Comparison of ENCODE assay signal across 18 cellular contexts in the genomic region with DNA sequence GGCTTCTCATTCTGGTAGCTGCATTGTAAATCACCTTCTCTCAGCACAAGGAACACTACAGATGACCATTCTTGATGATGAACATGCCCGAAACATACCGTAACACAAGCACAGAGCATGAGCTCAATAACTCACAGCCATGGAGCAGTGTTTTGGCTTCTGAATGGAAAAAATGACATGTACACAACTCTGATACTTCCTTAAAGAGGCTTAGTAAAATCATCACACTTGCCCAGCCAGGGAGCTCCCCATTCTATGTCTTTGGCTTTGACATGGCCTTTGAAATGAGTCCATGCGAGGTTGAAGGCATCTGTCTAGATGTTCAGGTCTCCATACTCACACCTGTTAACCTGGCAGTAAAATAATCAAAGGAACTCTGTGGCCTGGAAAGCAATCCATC.
"Had no signal": no experiment of that assay in that cellular context is flagged by ENCODE, and none has a peak within 500 bp of the region (broad histone marks: within the 10 kb centered on the region; RNA-seq: fewer than 3 reads in every experiment).

No MANE protein-coding gene starts in this region.

- H3K9me3 ChIP-seq: esophagus squamous epithelium, heart right ventricle, pancreas, right lobe of liver, thyroid gland had no signal

- H3K27ac ChIP-seq: cardiac muscle cell, heart right ventricle, pancreas, right lobe of liver, thyroid gland had no signal

- H3K4me1 ChIP-seq: right lobe of liver, thyroid gland had no signal

- H3K27me3 ChIP-seq: cardiac muscle cell, esophagus squamous epithelium, pancreas, right lobe of liver, thyroid gland had no signal

- H3K4me3 ChIP-seq: cardiac muscle cell, esophagus squamous epithelium, heart right ventricle, pancreas, right lobe of liver, smooth muscle cell, thyroid gland had no signal

- H3K27ac Mint-ChIP-seq: activated T-helper 2 cell treated with anti-CD3 and anti-CD28 coated beads, Interferon-gamma antibody, Interleukin-2, Interleukin-4, amounts not matched to agents 10 μg/mL and 5 μg/mL and 100 μg/mL, durations not matched to agents 14 hours and 24 hours and 36 hours; effector memory CD8-positive, alpha-beta T cell; naive thymus-derived CD4-positive, alpha-beta T cell; stimulated activated effector memory CD8-positive, alpha-beta T cell treated with anti-CD3 and anti-CD28 coated beads, Interleukin-12 subunit alpha, Interleukin-12 subunit beta, amount 100 ng/mL, for 72 hours had no signal

- H3K4me1 Mint-ChIP-seq: naive thymus-derived CD4-positive, alpha-beta T cell; stimulated activated effector memory CD8-positive, alpha-beta T cell treated with anti-CD3 and anti-CD28 coated beads, Interleukin-12 subunit alpha, Interleukin-12 subunit beta, amount 100 ng/mL, for 72 hours had no signal

- H3K4me3 Mint-ChIP-seq: effector memory CD8-positive, alpha-beta T cell; naive thymus-derived CD4-positive, alpha-beta T cell; stimulated activated effector memory CD8-positive, alpha-beta T cell treated with anti-CD3 and anti-CD28 coated beads, Interleukin-12 subunit alpha, Interleukin-12 subunit beta, amount 100 ng/mL, for 72 hours had no signal

- FAIRE-seq: pancreas, urothelium cell line had no signal

- DNase-seq: activated naive CD4-positive, alpha-beta T cell treated with anti-CD3 and anti-CD28 coated beads, Interleukin-2, amount 50 U/mL, for 16 hours; activated T-cell treated with anti-CD3 and anti-CD28 coated beads for 4 hours; effector memory CD8-positive, alpha-beta T cell; esophagus squamous epithelium; heart right ventricle; kidney glomerular epithelial cell; naive thymus-derived CD4-positive, alpha-beta T cell; pancreas; right lobe of liver; stimulated activated CD4-positive, alpha-beta T cell treated with anti-CD3 and anti-CD28 coated beads, Interleukin-4, amount 100 ng/mL, for 1 hour; T1000; thyroid gland had no signal

- H3K9me3 Mint-ChIP-seq: activated T-helper 2 cell treated with anti-CD3 and anti-CD28 coated beads, Interferon-gamma antibody, Interleukin-2, Interleukin-4, amounts not matched to agents 10 μg/mL and 5 μg/mL and 100 μg/mL, durations not matched to agents 14 hours and 24 hours and 36 hours; effector memory CD8-positive, alpha-beta T cell; stimulated activated effector memory CD8-positive, alpha-beta T cell treated with anti-CD3 and anti-CD28 coated beads, Interleukin-12 subunit alpha, Interleukin-12 subunit beta, amount 100 ng/mL, for 72 hours had no signal

- H3K36me3 ChIP-seq: cardiac muscle cell, esophagus squamous epithelium, heart right ventricle, pancreas, right lobe of liver, thyroid gland had no signal

- H3K4me2 ChIP-seq: smooth muscle cell had no signal

- ATAC-seq: activated CD4-positive, CD25-positive, alpha-beta regulatory T cell treated with anti-CD3 and anti-CD28 coated beads, Interleukin-2, amount 50 U/mL, for 24 hours; effector memory CD8-positive, alpha-beta T cell; naive thymus-derived CD4-positive, alpha-beta T cell; pancreas; right lobe of liver; stimulated activated effector memory CD8-positive, alpha-beta T cell treated with anti-CD3 and anti-CD28 coated beads, Interleukin-12 subunit alpha, Interleukin-12 subunit beta, amount 100 ng/mL, for 72 hours had no signal
